In genomic region chr9:92242779-92243136, GRCh38 we compare ENCODE assay signal across 1 cellular context.
TF ChIP-seq lines count a peak whose summit lies in the region.

No MANE protein-coding gene starts in this region.

TF ChIP-seq in IMR-90, 13 proteins besides CTCF, POLR2A, EP300 and RAD21:
- no peak for TF ChIP-seq CHD1 (IDR thresholded peaks at IDR 0.05; ENCODE audit: low read depth, low read length)
- no peak for TF ChIP-seq MXI1 (IDR thresholded peaks at IDR 0.05; ENCODE audit: borderline replicate concordance, low read depth, low read length)
- TF ChIP-seq RCOR1 (IDR thresholded peaks at IDR 0.05; ENCODE audit: insufficient replicate concordance, low read length): no peak
- no peak for TF ChIP-seq RFX5 (IDR thresholded peaks at IDR 0.05; ENCODE audit: low read depth, low read length)
- no peak for TF ChIP-seq SMC3 (IDR thresholded peaks at IDR 0.05; ENCODE audit: low read depth, low read length)
- no peak for TF ChIP-seq CEBPB (IDR thresholded peaks at IDR 0.05; ENCODE audit: low read depth, low read length)
- no peak for TF ChIP-seq FOS (IDR thresholded peaks at IDR 0.05; ENCODE audit: low read depth, low read length)
- TF ChIP-seq ELK1 (IDR thresholded peaks at IDR 0.05; ENCODE audit: borderline replicate concordance, low read depth, low read length): no peak
- no peak for TF ChIP-seq MAZ (IDR thresholded peaks at IDR 0.05; ENCODE audit: borderline replicate concordance, low read depth, low read length)
- no peak for TF ChIP-seq BHLHE40 (IDR thresholded peaks at IDR 0.05; ENCODE audit: low read depth, low read length)
- no peak for TF ChIP-seq NFE2L2 (IDR thresholded peaks at IDR 0.05; ENCODE audit: low read depth, low read length)
- no peak for TF ChIP-seq MAFK (IDR thresholded peaks at IDR 0.05; ENCODE audit: low read depth, low read length)
- TF ChIP-seq USF2 (IDR thresholded peaks at IDR 0.05; ENCODE audit: low read depth, low read length): no peak
